In genomic region chr6:133165235-133165634, GRCh38 we compare ENCODE assay signal across 17 cellular contexts.
DNase-seq lines count a peak whose midpoint lies in the region; TF ChIP-seq lines count a peak whose summit lies in the region.
"Had no signal": no experiment of that assay in that cellular context is flagged by ENCODE, and none has a peak within 500 bp of the region (broad histone marks: within the 10 kb centered on the region; RNA-seq: fewer than 3 reads in every experiment).

No MANE protein-coding gene starts in this region.

- H3K36me3 ChIP-seq in brain microvascular endothelial cell (replicated peaks), result no peaks in the 10 kb centered on the region
- H3K36me3 ChIP-seq: BLaER1 treated with 17β-estradiol and CSF1 and Interleukin-3, amounts not matched to agents 10 nM and 100 nM had no signal

- in situ Hi-C loops in brain microvascular endothelial cell (cut with HindIII; ENCODE audit: low pct_ligation_motif_present, low sequenced_read_pairs), result no loop called here

- H3K4me3 ChIP-seq in brain microvascular endothelial cell (ENCODE audit: low read depth, low read length), result no peak overlapping the region
- H3K4me3 ChIP-seq: BLaER1 treated with 17β-estradiol and CSF1 and Interleukin-3, amounts not matched to agents 10 nM and 100 nM; GM12878 had no signal

- no peak overlapping the region for H3K27ac ChIP-seq in brain microvascular endothelial cell
- H3K27ac ChIP-seq: BLaER1 treated with 17β-estradiol and CSF1 and Interleukin-3, amounts not matched to agents 10 nM and 100 nM had no signal

- peak; percentile 13 for DNase-seq in NCI-H1092 treated with DMSO at 0.1 percent for 48 hours (lab: John Stamatoyannopoulos, UW)
- no peak for DNase-seq in NCI-H1092 (lab: John Stamatoyannopoulos, UW)
- DNase-seq in COLO829 (ENCODE audit: low spot score), result peak; percentile 34
- DNase-seq in NCI-H146 (lab: John Stamatoyannopoulos, UW), result peak; percentile 35
- peak; percentile 74 for DNase-seq in NCI-H748 treated with DMSO at 0.1 percent for 48 hours (lab: John Stamatoyannopoulos, UW)
- no peak for DNase-seq in brain microvascular endothelial cell
- DNase-seq in SW480 (ENCODE audit: low spot score), result no peak
- DNase-seq in SHP77 (lab: John Stamatoyannopoulos, UW), result no peak
- DNase-seq: CD8-positive, alpha-beta T cell; COR-L47; DMS 273 treated with DMSO at 0.1 percent for 48 hours; DND-41; EL; GOT3; H7 had no signal

- no peaks in the 10 kb centered on the region for H3K27me3 ChIP-seq in brain microvascular endothelial cell (replicated peaks)
- H3K27me3 ChIP-seq: BLaER1 treated with 17β-estradiol and CSF1 and Interleukin-3, amounts not matched to agents 10 nM and 100 nM had no signal

- TF ChIP-seq CTCF in brain microvascular endothelial cell (IDR thresholded peaks at IDR 0.05; ENCODE audit: low read depth, low read length, missing control alignments), result no peak

Comparison
In these comparisons a context has a peak if more than half of its experiments do, and no peak if none do; other contexts are left out.
1. DNase-seq: peak in NCI-H1092 treated with DMSO at 0.1 percent for 48 hours (single experiment), COLO829 (single experiment), NCI-H146 (single experiment) and NCI-H748 treated with DMSO at 0.1 percent for 48 hours (single experiment); none in NCI-H1092 (single experiment), brain microvascular endothelial cell (single experiment), SW480 (single experiment) and SHP77 (0 of 2).